ENCODE assay signal across 21 cellular contexts in the genomic region with DNA sequence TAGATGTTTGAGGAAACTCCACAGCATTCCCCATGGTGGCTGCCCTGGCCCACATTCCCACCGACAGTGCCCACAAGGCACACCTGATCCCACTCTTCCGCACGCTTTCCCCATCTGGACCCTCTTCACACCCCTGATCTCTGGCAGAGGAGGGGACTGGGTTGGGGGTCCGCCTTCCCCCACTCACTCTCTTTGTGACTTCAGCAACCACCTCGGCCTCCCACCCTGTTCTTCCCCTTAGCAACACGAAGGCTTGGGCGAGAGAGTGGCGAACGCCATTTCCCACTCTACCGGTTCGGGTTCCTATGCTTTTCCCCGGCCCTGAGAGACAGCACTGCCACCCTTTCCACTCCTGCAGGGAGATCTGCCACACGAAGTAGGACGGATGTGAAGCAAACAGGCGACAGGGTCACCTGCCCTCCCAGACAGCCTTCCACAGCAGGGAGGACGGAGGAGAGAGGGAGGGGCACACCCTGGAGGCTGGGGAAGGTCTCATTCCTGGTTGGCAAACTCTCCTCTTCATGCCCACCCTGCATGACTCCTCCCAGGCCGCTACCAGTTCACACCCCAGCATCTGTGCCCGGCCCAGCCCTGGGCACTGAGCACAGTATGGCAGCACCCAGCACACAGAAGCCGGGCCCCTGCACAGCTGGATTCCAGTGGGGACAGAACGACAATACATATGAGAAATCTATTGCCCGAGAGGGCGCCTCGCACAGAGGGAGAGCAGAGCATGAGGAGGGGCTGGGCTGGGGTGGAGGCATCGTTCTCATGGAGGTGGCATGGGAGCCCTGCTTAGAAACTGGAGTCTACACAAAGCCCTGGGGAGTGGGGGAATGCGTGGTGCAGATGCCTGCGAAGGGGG.
"Had no signal": no experiment of that assay in that cellular context is flagged by ENCODE, and none has a peak within 500 bp of the region (broad histone marks: within the 10 kb centered on the region; RNA-seq: fewer than 3 reads in every experiment).

No MANE protein-coding gene starts in this region.

- H3K4me3 ChIP-seq: dorsolateral prefrontal cortex, ovary, right lobe of liver, stomach, thyroid gland had no signal

- FAIRE-seq: colon, frontal cortex, keratinocyte, small intestine had no signal

- H3K36me3 ChIP-seq: ovary, right lobe of liver, stomach, thyroid gland had no signal

- H3K27me3 ChIP-seq: ovary, right lobe of liver, thyroid gland had no signal

- DNase-seq: cerebellar nuclear complex; effector CD4-positive, alpha-beta T cell; hypothalamus; mammary epithelial cell; mesendoderm; naive thymus-derived CD8-positive, alpha-beta T cell; nephron progenitor cell; occipital lobe; right lobe of liver; small intestine; stimulated activated CD4-positive, alpha-beta T cell treated with anti-CD3 and anti-CD28 coated beads, Interleukin-12 subunit alpha, Interleukin-12 subunit beta, amount 100 ng/mL, for 4 hours; stimulated activated CD4-positive, alpha-beta T cell treated with anti-CD3 and anti-CD28 coated beads, Interleukin-2, amount 100 ng/mL, for 24 hours; stimulated activated CD4-positive, alpha-beta T cell treated with anti-CD3 and anti-CD28 coated beads, Interleukin-4, amount 100 ng/mL, for 24 hours; stimulated activated naive CD4-positive, alpha-beta T cell treated with Interleukin-2 at 50 U/mL for 16 hours; stomach; thyroid gland had no signal

- H3K9me3 ChIP-seq: ovary, right lobe of liver, thyroid gland had no signal

- H3K27ac ChIP-seq: dorsolateral prefrontal cortex, ovary, right lobe of liver, stomach, thyroid gland had no signal
